Comparison of ENCODE assay signal across 11 cellular contexts in genomic region chr3:82082796-82083195, GRCh38.
"Had no signal": no experiment of that assay in that cellular context is flagged by ENCODE, and none has a peak within 500 bp of the region (broad histone marks: within the 10 kb centered on the region; RNA-seq: fewer than 3 reads in every experiment).

No MANE protein-coding gene starts in this region.

- H3K9me3 ChIP-seq: ascending aorta, sigmoid colon had no signal

- DNase-seq: activated CD4-positive, alpha-beta T cell treated with anti-CD3 and anti-CD28 coated beads for 4 hours; activated CD8-positive, alpha-beta memory T cell treated with anti-CD3 and anti-CD28 coated beads, Interleukin-2, amount 50 U/mL, for 48 hours; activated CD8-positive, alpha-beta T cell treated with anti-CD3 and anti-CD28 coated beads for 36 hours; effector memory CD8-positive, alpha-beta T cell; glutamatergic neuron; immature natural killer cell; nucleus accumbens; sigmoid colon had no signal

- H3K27me3 ChIP-seq: ascending aorta, sigmoid colon had no signal

- ATAC-seq: activated CD8-positive, alpha-beta T cell treated with anti-CD3 and anti-CD28 coated beads for 36 hours; effector memory CD8-positive, alpha-beta T cell; natural killer cell treated with Interleukin-12 subunit alpha and Interleukin-12 subunit beta and Interleukin-15 and Interleukin-18, amount 100 ng/mL, for 72 hours had no signal

- H3K27ac ChIP-seq: ascending aorta, epithelial cell of prostate, sigmoid colon had no signal

- H3K36me3 ChIP-seq: ascending aorta, sigmoid colon had no signal

- H3K4me3 ChIP-seq: ascending aorta, sigmoid colon had no signal

- H3K4me1 ChIP-seq: ascending aorta, sigmoid colon had no signal
